27 cellular contexts compared by ENCODE assay signal in genomic region chr20:33986560-33987216, GRCh38.
"Had no signal": no experiment of that assay in that cellular context is flagged by ENCODE, and none has a peak within 500 bp of the region (broad histone marks: within the 10 kb centered on the region; RNA-seq: fewer than 3 reads in every experiment).

No MANE protein-coding gene starts in this region.

- H3K9me3 ChIP-seq: stomach, suprapubic skin, testis, thoracic aorta, thyroid gland, tibial artery, tibial nerve, transverse colon, upper lobe of left lung, upper lobe of right lung, uterus, vagina had no signal

- H3K36me3 ChIP-seq: stomach, suprapubic skin, thoracic aorta, thyroid gland, tibial artery, tibial nerve, transverse colon, upper lobe of left lung, upper lobe of right lung, uterus, vagina had no signal

- H3K27me3 ChIP-seq: stomach, suprapubic skin, testis, thyroid gland, tibial artery, tibial nerve, transverse colon, upper lobe of left lung, upper lobe of right lung, uterus, vagina had no signal

- DNase-seq: stimulated activated CD4-positive, alpha-beta T cell treated with anti-CD3 and anti-CD28 coated beads, Interleukin-2, amount 100 ng/mL, for 48 hours; stimulated activated CD4-positive, alpha-beta T cell treated with anti-CD3 and anti-CD28 coated beads, Interleukin-4, amount 100 ng/mL, for 1 hour; stimulated activated CD4-positive, alpha-beta T cell treated with anti-CD3 and anti-CD28 coated beads, Interleukin-4, amount 100 ng/mL, for 24 hours; stimulated activated CD4-positive, alpha-beta T cell treated with anti-CD3 and anti-CD28 coated beads, Interleukin-4, amount 100 ng/mL, for 4 hours; stimulated activated CD8-positive, alpha-beta memory T cell treated with anti-CD3 and anti-CD28 coated beads, Interleukin-4, amount 100 ng/mL, for 48 hours; stimulated activated naive B cell treated with anti-CD40 and anti-IgM and Interleukin-4, amounts not matched to agents 10 μg/mL and 1 μg/mL and 100 μg/mL, for 72 hours; stimulated activated naive CD4-positive, alpha-beta T cell; stimulated activated naive CD4-positive, alpha-beta T cell treated with Interleukin-2 at 50 U/mL for 16 hours; stimulated activated naive CD8-positive, alpha-beta T cell treated with anti-CD3 and anti-CD28 coated beads, Interleukin-15, amount 100 ng/mL, for 72 hours; stimulated activated naive CD8-positive, alpha-beta T cell treated with anti-CD3 and anti-CD28 coated beads, Interleukin-15, Interleukin-2, amounts not matched to agents 100 U/mL and 50 U/mL, for 24 hours; stomach; substantia nigra; testis; thyroid gland; tibial artery; transverse colon; trophoblast cell; upper lobe of left lung; upper lobe of right lung; uterus had no signal

- H3K27ac ChIP-seq: stomach, suprapubic skin, testis, thoracic aorta, thyroid gland, tibial artery, tibial nerve, transverse colon, upper lobe of left lung, upper lobe of right lung, uterus, vagina had no signal

- H3K4me1 ChIP-seq: upper lobe of right lung, uterus had no signal

- ATAC-seq: stimulated activated effector memory CD8-positive, alpha-beta T cell treated with anti-CD3 and anti-CD28 coated beads, Interleukin-12 subunit alpha, Interleukin-12 subunit beta, amount 100 ng/mL, for 72 hours; stimulated activated memory B cell treated with anti-CD40 and anti-IgM and Interleukin-4, amounts not matched to agents 10 μg/mL and 1 μg/mL and 100 μg/mL, for 72 hours; stimulated activated naive B cell treated with anti-CD40 and anti-IgM and Interleukin-4, amounts not matched to agents 10 μg/mL and 1 μg/mL and 100 μg/mL, for 72 hours; stimulated activated naive CD8-positive, alpha-beta T cell treated with anti-CD3 and anti-CD28 coated beads, Interleukin-15, amount 100 ng/mL, for 72 hours; stimulated activated naive CD8-positive, alpha-beta T cell treated with anti-CD3 and anti-CD28 coated beads, Interleukin-15, Interleukin-2, amounts not matched to agents 100 U/mL and 50 U/mL, for 24 hours; upper lobe of right lung had no signal

- FAIRE-seq: urothelium cell line had no signal

- H3K4me3 ChIP-seq: stomach, suprapubic skin, testis, thoracic aorta, thyroid gland, tibial artery, tibial nerve, transverse colon, upper lobe of left lung, upper lobe of right lung, uterus, vagina had no signal
